In the genomic region with DNA sequence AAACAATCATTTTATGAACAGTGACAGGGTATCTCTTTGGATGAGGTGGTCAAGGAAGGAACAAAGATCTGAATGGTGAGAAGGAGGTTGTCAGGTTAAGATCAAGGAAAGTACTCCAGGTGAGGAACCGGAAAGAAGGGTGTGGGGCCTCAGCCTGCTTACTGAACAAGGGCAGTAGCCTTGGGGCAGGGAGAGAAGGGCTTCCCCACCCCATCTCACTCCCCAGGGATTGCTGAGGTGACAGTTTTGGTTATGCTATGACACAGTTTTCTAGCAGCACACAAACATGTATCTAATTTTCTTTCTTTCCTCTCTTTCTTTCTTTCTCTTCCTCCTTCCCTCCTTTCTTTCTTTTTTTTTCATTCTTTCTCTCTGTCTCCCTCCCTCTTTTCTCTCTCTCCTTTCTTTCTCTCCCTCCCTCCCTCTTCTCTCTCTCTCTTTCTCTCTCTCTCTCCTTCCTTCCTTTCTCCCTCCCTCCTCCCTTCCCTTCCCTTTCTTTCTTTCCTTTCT, we compare ENCODE assay signal across 9 cellular contexts. TPM values are rescaled to one million over a fixed set of nuclear protein-coding genes. Genes with fewer than 3 reads are reported as not detected.
DNase-seq lines count a peak whose midpoint lies in the region; ATAC-seq, FAIRE-seq and TF ChIP-seq lines count a peak whose summit lies in the region.
"Had no signal": no experiment of that assay in that cellular context is flagged by ENCODE, and none has a peak within 500 bp of the region (broad histone marks: within the 10 kb centered on the region; RNA-seq: fewer than 3 reads in every experiment).

No MANE protein-coding gene starts in this region.

- H3K4me3 ChIP-seq in IMR-90 (ENCODE audit: insufficient read depth, low read depth, low read length) (no peak overlapping the region), mucosa of descending colon (no peak overlapping the region), mesenchymal stem cell (ENCODE audit: insufficient read depth in 1 of 2, low read depth in 1 of 2, low read length in 2 of 2) (no peak overlapping the region)

- FAIRE-seq in GM18507 (lab: Jason Lieb, UNC), result peak; percentile 84

- peaks cover 2% of the 10 kb centered on the region; the same call in 1 of the 2 replicates for H3K4me1 ChIP-seq in IMR-90 (ENCODE audit: control insufficient read depth, insufficient read depth, low read length)
- peaks cover 26% of the 10 kb centered on the region for H3K4me1 ChIP-seq in mucosa of descending colon (ENCODE audit: low read depth)
- peaks cover 3% of the 10 kb centered on the region for H3K4me1 ChIP-seq in mesenchymal stem cell (ENCODE audit: control insufficient read depth, insufficient read depth, low read depth, low read length)

- H3K18ac ChIP-seq in IMR-90 (ENCODE audit: low read depth, low read length), result no peak overlapping the region
- H3K18ac ChIP-seq in mesenchymal stem cell (ENCODE audit: low read depth in 1 of 2, low read length in 2 of 2), result no peak overlapping the region

- TF ChIP-seq CTCF in IMR-90 (conservative IDR thresholded peaks at IDR 0.05; ENCODE audit: low read depth, low read length) (no peak), mucosa of descending colon (IDR thresholded peaks at IDR 0.05) (no peak)

- POLR2A ChIA-PET in IMR-90 (lab: Charles Lee; ENCODE audit: unreplicated experiment), result no interaction called here

- no peak overlapping the region for H3K23ac ChIP-seq in IMR-90 (ENCODE audit: low read depth, low read length)
- no peak overlapping the region for H3K23ac ChIP-seq in mesenchymal stem cell (ENCODE audit: low read length in 2 of 2)

- no peaks in the 10 kb centered on the region for H4K20me1 ChIP-seq in IMR-90 (ENCODE audit: insufficient read depth, low read length)

- TF ChIP-seq RAD21 in IMR-90 (IDR thresholded peaks at IDR 0.05; ENCODE audit: low read length), result no peak

- no peak overlapping the region for H3K56ac ChIP-seq in IMR-90 (ENCODE audit: extremely low read depth, insufficient read depth, low read length)

- H3K14ac ChIP-seq in IMR-90 (replicated peaks; ENCODE audit: low read depth, low read length), result no peak overlapping the region
- no peak overlapping the region for H3K14ac ChIP-seq in mesenchymal stem cell (ENCODE audit: low read length in 2 of 2)

- H3K4ac ChIP-seq in IMR-90 (ENCODE audit: low read depth, low read length) (no peak overlapping the region), mesenchymal stem cell (ENCODE audit: low read depth in 1 of 2, low read length in 2 of 2) (no peak overlapping the region)

- H3K9ac ChIP-seq in IMR-90 (ENCODE audit: low read depth, low read length) (no peak overlapping the region), mesenchymal stem cell (ENCODE audit: low read length) (no peak overlapping the region)

- H3K36me3 ChIP-seq in IMR-90 (ENCODE audit: control insufficient read depth, insufficient read depth, low read length) (no peaks in the 10 kb centered on the region), mucosa of descending colon (ENCODE audit: low read depth) (no peaks in the 10 kb centered on the region), mesenchymal stem cell (ENCODE audit: control insufficient read depth in 1 of 2, insufficient read depth in 2 of 2, low read depth in 1 of 2, low read length in 2 of 2) (peaks cover 0 to 4% of the 10 kb centered on the region in 2 experiments)

- H4K5ac ChIP-seq in IMR-90 (ENCODE audit: low read depth, low read length), result no peak overlapping the region

- no peak overlapping the region for H2BK12ac ChIP-seq in mesenchymal stem cell (ENCODE audit: low read length in 2 of 2)

- H3K27ac ChIP-seq in IMR-90 (ENCODE audit: insufficient read depth, low read length) (no peak overlapping the region), mesenchymal stem cell (ENCODE audit: low read length, poor library complexity, severe bottlenecking) (no peak overlapping the region)

- H2AFZ ChIP-seq in IMR-90 (replicated peaks; ENCODE audit: low read length, poor library complexity) (peak overlapping the region; percentile 58), mesenchymal stem cell (ENCODE audit: low read depth, low read length) (no peak overlapping the region)

- no peak overlapping the region for H2BK15ac ChIP-seq in IMR-90 (ENCODE audit: low read depth, low read length)
- no peak overlapping the region for H2BK15ac ChIP-seq in mesenchymal stem cell (ENCODE audit: low read depth, poor library complexity, severe bottlenecking)

- in situ Hi-C loops in IMR-90 (cut with MboI; ENCODE audit: low sequenced_read_pairs), result no loop called here

- H2BK120ac ChIP-seq in IMR-90 (ENCODE audit: low read depth, low read length), result no peak overlapping the region
- H2BK120ac ChIP-seq in mesenchymal stem cell (ENCODE audit: low read depth, low read length), result no peak overlapping the region

- H2AK9ac ChIP-seq in IMR-90 (replicated peaks; ENCODE audit: low read depth, low read length, poor library complexity), result no peak overlapping the region

- intact Hi-C loops in IMR-90 (cut with micrococcal nuclease) (no loop called here), mucosa of descending colon (cut with DNase I, micrococcal nuclease) (no loop called here)

- H3K79me1 ChIP-seq in IMR-90 (ENCODE audit: low read depth in 1 of 2, low read length in 2 of 2) (no peaks in the 10 kb centered on the region), mesenchymal stem cell (replicated peaks; ENCODE audit: low read length, poor library complexity, severe bottlenecking) (no peaks in the 10 kb centered on the region)

- H2BK5ac ChIP-seq in IMR-90 (ENCODE audit: low read depth, low read length, poor library complexity, severe bottlenecking) (no peak overlapping the region), mesenchymal stem cell (ENCODE audit: low read depth, low read length, poor library complexity, severe bottlenecking) (no peak overlapping the region)

- no peak overlapping the region for H2BK20ac ChIP-seq in IMR-90 (ENCODE audit: low read depth, low read length)

- peak; percentile 42 for ATAC-seq in GM21528 (IDR thresholded peaks at IDR 0.05; ENCODE audit: low FRiP score, unreplicated experiment)
- ATAC-seq in IMR-90 (ENCODE audit: low read depth), result no peak
- peak; percentile 39 for ATAC-seq in mucosa of descending colon
- ATAC-seq in HG02840 (IDR thresholded peaks at IDR 0.05; ENCODE audit: low FRiP score, unreplicated experiment), result no peak

- H2AK5ac ChIP-seq in IMR-90 (ENCODE audit: low read depth, low read length) (no peak overlapping the region), mesenchymal stem cell (ENCODE audit: low read length, severe bottlenecking) (no peak overlapping the region)

- peak; percentile 52 for DNase-seq in GM18507 (ENCODE audit: extremely low spot score, insufficient read length, low read depth)
- DNase-seq in IMR-90, result no peak
- peak in 1 of 3 donors; percentile 68 for DNase-seq in mucosa of descending colon
- DNase-seq in mesenchymal stem cell, result no peak
- DNase-seq in NOMO-1 treated with DMSO at 0.1 percent for 48 hours (lab: John Stamatoyannopoulos, UW; ENCODE audit: unreplicated experiment), result no peak
- DNase-seq in amygdala (lab: John Stamatoyannopoulos, UW), result no peak
- DNase-seq: endodermal cell had no signal

- no TSS peak for BruUV-seq in IMR-90 (replicated peaks; lab: Mats Ljungman, UMichigan)

- no peak for TF ChIP-seq POLR2A in IMR-90 (IDR thresholded peaks at IDR 0.05; ENCODE audit: low read depth, low read length)

- CTCF ChIA-PET in IMR-90 (lab: Yijun Ruan, JAX), result no interaction called here

- H3K4me2 ChIP-seq in IMR-90 (ENCODE audit: low read depth, low read length), result no peak overlapping the region
- no peak overlapping the region for H3K4me2 ChIP-seq in mesenchymal stem cell (ENCODE audit: low read length, poor library complexity, severe bottlenecking)

- no CpG with 5 or more reads among the region's 1 CpG for whole genome bisulfite sequencing in IMR-90 (ENCODE audit: extremely low coverage in 2 of 2, insufficient read length in 1 of 2), 2 experiments
- 80% methylated on average over 1 of the region's 1 CpG for WGBS in mesenchymal stem cell

- dilution Hi-C loops in IMR-90 (cut with HindIII; ENCODE audit: low sequenced_read_pairs, unreplicated experiment), result no loop called here

- H4K8ac ChIP-seq in IMR-90 (ENCODE audit: low read depth in 2 of 2, low read length in 2 of 2) (no peak overlapping the region), mesenchymal stem cell (ENCODE audit: low read length) (no peak overlapping the region)

- H4K91ac ChIP-seq in IMR-90 (ENCODE audit: insufficient read depth, low read depth, low read length), result no peak overlapping the region
- no peak overlapping the region for H4K91ac ChIP-seq in mesenchymal stem cell (ENCODE audit: low read length)

- no peaks in the 10 kb centered on the region for H3K9me1 ChIP-seq in IMR-90 (ENCODE audit: insufficient read depth, low read length)

- H3K9me3 ChIP-seq in IMR-90 (ENCODE audit: control insufficient read depth, insufficient read depth, low read length), result no peaks in the 10 kb centered on the region
- H3K9me3 ChIP-seq in mucosa of descending colon, result no peaks in the 10 kb centered on the region
- H3K9me3 ChIP-seq in mesenchymal stem cell (ENCODE audit: control insufficient read depth, low read length), result no peaks in the 10 kb centered on the region

- no peaks in the 10 kb centered on the region; the same call in 1 of the 2 replicates for H3K27me3 ChIP-seq in IMR-90 (ENCODE audit: control insufficient read depth, insufficient read depth, low read length)
- H3K27me3 ChIP-seq in mesenchymal stem cell (ENCODE audit: control insufficient read depth in 1 of 2, insufficient read depth in 1 of 2, low read length in 2 of 2), result no peaks in the 10 kb centered on the region

RNA-seq across cellular contexts. Expression of a gene that starts 4.1 kb away (rescaled TPM):
- 6.9 and 7.0 TPM in 2 replicates for total RNA-seq in IMR-90 (2012; rRNA removed)
- 8.6 and 9.4 TPM in 2 replicates for polyA plus RNA-seq in IMR-90 (2012; rRNA removed)
- 6.2 and 11.7 TPM in 2 replicates for polyA plus RNA-seq in IMR-90 (2012; cell fraction: cytosol; rRNA removed)
- polyA plus RNA-seq in IMR-90 (2012; cell fraction: nucleus; rRNA removed; ENCODE audit: low replicate concordance), result 16.7 and 28.5 TPM in 2 replicates
- total RNA-seq in mucosa of descending colon, result 100 to 1,000 TPM in 2 of 3 donors, 10 to 100 TPM in 1; 75.7 to 148 (median 115) TPM
- 8.9 TPM for polyA plus RNA-seq in mesenchymal stem cell (2013, experiment 1 of 2)
- polyA plus RNA-seq in mesenchymal stem cell (2013, experiment 2 of 2), result 8.8 TPM

RNA-seq across cellular contexts. Expression of a gene that starts 20.2 kb away (rescaled TPM):
- total RNA-seq in IMR-90 (2012; rRNA removed) (10.3 and 11.1 TPM in 2 replicates), mucosa of descending colon (10 to 100 TPM; 51.2 to 82.4 (median 56.3) TPM)
- 14.9 and 15.6 TPM in 2 replicates for polyA plus RNA-seq in IMR-90 (2012; rRNA removed)
- 9.6 and 10.7 TPM in 2 replicates for polyA plus RNA-seq in IMR-90 (2012; cell fraction: cytosol; rRNA removed)
- 20.4 and 20.8 TPM in 2 replicates for polyA plus RNA-seq in IMR-90 (2012; cell fraction: nucleus; rRNA removed; ENCODE audit: low replicate concordance)
- 24.0 TPM for polyA plus RNA-seq in mesenchymal stem cell (2013, experiment 1 of 2)
- polyA plus RNA-seq in mesenchymal stem cell (2013, experiment 2 of 2), result 22.8 TPM

RNA-seq across cellular contexts. Expression of a gene that starts 29.6 kb away (rescaled TPM):
- total RNA-seq in IMR-90 (2012; rRNA removed) (43.0 and 48.3 TPM in 2 replicates), mucosa of descending colon (10 to 100 TPM; 22.2 to 31.0 (median 28.6) TPM)
- polyA plus RNA-seq in IMR-90 (2012; rRNA removed), result 33.4 and 34.8 TPM in 2 replicates
- polyA plus RNA-seq in IMR-90 (2012; cell fraction: cytosol; rRNA removed), result 14.6 and 19.9 TPM in 2 replicates
- 35.9 and 55.9 TPM in 2 replicates for polyA plus RNA-seq in IMR-90 (2012; cell fraction: nucleus; rRNA removed; ENCODE audit: low replicate concordance)
- polyA plus RNA-seq in mesenchymal stem cell (2013, experiment 1 of 2), result 36.6 TPM
- polyA plus RNA-seq in mesenchymal stem cell (2013, experiment 2 of 2), result 36.2 TPM

RNA-seq across cellular contexts. Expression of a gene that starts 29.6 kb away (rescaled TPM):
- 0.28 and 0.36 TPM in 2 replicates for total RNA-seq in IMR-90 (2012; rRNA removed)
- polyA plus RNA-seq in IMR-90 (2012; rRNA removed), result 0.24 and 0.46 TPM in 2 replicates
- 0.03 and 0.18 TPM in 2 replicates for polyA plus RNA-seq in IMR-90 (2012; cell fraction: cytosol; rRNA removed)
- 0.28 and 0.56 TPM in 2 replicates for polyA plus RNA-seq in IMR-90 (2012; cell fraction: nucleus; rRNA removed; ENCODE audit: low replicate concordance)
- total RNA-seq in mucosa of descending colon, result under 1 TPM in 2 of 3 donors, not detected in 1; 0.20 to 0.55 TPM
- 1.0 TPM for polyA plus RNA-seq in mesenchymal stem cell (2013, experiment 1 of 2)
- polyA plus RNA-seq in mesenchymal stem cell (2013, experiment 2 of 2), result 1.2 TPM

RNA-seq across cellular contexts. Expression of a gene that starts 31.6 kb away (rescaled TPM):
- total RNA-seq in IMR-90 (2012; rRNA removed) (not detected in 2 replicates), mucosa of descending colon (10 to 100 TPM in 2 of 3 donors, 1 to 10 TPM in 1; 7.4 to 45.0 (median 26.7) TPM)
- not detected in 2 replicates for polyA plus RNA-seq in IMR-90 (2012; rRNA removed)
- polyA plus RNA-seq in IMR-90 (2012; cell fraction: cytosol; rRNA removed), result not detected in 2 replicates
- polyA plus RNA-seq in IMR-90 (2012; cell fraction: nucleus; rRNA removed; ENCODE audit: low replicate concordance), result not detected in 2 replicates
- not detected for polyA plus RNA-seq in mesenchymal stem cell (2013, experiment 1 of 2)
- polyA plus RNA-seq in mesenchymal stem cell (2013, experiment 2 of 2), result not detected

Comparison
In these comparisons a context has a peak if more than half of its experiments do, and no peak if none do; other contexts are left out.
1. ATAC-seq: peak in GM21528 (single experiment) and mucosa of descending colon (single experiment); none in IMR-90 (single experiment) and HG02840 (single experiment).